8 cellular contexts compared by ENCODE assay signal in the genomic region with DNA sequence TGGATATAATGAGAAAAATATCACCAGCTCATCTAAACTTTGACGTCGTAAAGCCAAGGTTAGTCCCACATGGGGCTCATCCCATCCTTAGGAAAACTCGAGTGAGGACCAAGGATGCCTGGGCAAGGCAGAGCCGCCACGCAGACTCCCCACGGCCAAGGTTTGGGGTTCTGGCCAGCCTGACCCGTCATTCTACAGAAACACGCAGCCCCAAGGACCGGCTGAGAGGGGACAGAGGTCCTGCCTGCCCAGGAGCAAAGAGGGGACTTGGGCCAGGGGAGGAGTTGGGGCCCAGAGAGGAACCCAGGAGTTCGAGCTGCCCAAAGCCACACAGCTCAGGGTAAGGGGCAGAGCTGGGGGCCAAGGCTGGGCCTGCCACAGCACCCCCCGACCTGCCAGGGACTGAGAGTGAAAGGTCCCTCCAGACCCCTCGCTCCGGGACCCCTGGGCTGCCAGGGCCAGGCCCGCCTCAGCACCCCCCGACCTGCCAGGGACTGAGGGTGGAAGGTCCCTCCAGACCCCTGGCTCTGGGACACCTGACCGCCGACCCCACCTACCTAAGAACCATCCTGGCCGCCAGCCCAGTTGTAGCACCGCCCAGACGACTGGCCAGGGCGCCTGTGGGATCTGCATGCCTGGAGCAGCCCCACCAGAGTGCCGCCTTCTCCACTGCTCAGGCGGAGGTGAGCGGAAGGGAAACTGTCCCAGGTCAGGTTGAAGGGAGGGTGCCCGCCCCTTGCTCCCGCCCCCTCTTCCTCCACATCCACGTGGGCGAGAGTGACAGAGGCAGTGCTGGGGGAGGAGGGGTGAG. TPM values are rescaled to one million over a fixed set of nuclear protein-coding genes. Genes with fewer than 3 reads are reported as not detected.
DNase-seq lines count a peak whose midpoint lies in the region; ATAC-seq and TF ChIP-seq lines count a peak whose summit lies in the region.

A gene (minus strand): TSS at position 689 of the 811 bp plus-strand sequence. CDS start 56 bp downstream, at position 633.

- peak within 1 kb of the TSS; percentile 49 for H3K4me3 ChIP-seq in GM12865 (ENCODE audit: low read depth, low read length)

- intact Hi-C loops in Right ventricle myocardium superior (cut with DNase I) = no loop called here

- DNase-seq in GM12865 (ENCODE audit: low read depth) = peak; percentile 80
- DNase-seq in activated CD8-positive, alpha-beta memory T cell treated with anti-CD3 and anti-CD28 coated beads, Interleukin-2, amount 50 U/mL, for 4 hours = peak; percentile 77
- peak; percentile 58 for DNase-seq in Right ventricle myocardium superior
- peak in 3 of 4 experiments; percentile 43 to 78 (median 58) for DNase-seq in stimulated activated CD4-positive, alpha-beta T cell treated with anti-CD3 and anti-CD28 coated beads, Interleukin-1b, Interleukin-23, amount 100 ng/mL, for 24 hours (ENCODE audit: low read depth in 4 of 4, low spot score in 1 of 4)
- no peak for DNase-seq in NCI-H2107 (lab: John Stamatoyannopoulos, UW)
- DNase-seq in superior temporal gyrus (ENCODE audit: extremely low spot score) = no peak

- no peak for TF ChIP-seq CTCF in GM12865 (IDR thresholded peaks at IDR 0.05; ENCODE audit: insufficient read depth, low read depth, low read length, missing control alignments)

- ATAC-seq in HG03103 (IDR thresholded peaks at IDR 0.05; ENCODE audit: low read depth, unreplicated experiment) = peak; percentile 44
- ATAC-seq in Right ventricle myocardium superior (ENCODE audit: poor library complexity) = peak; percentile 8
- ATAC-seq in GM18519 (IDR thresholded peaks at IDR 0.05; ENCODE audit: low FRiP score, unreplicated experiment) = no peak

RNA-seq across cellular contexts. Expression of the gene that starts here (rescaled TPM):
- total RNA-seq in Right ventricle myocardium superior = 2.0 TPM

Comparison
In these comparisons a context has a peak if more than half of its experiments do, and no peak if none do; other contexts are left out.
1. DNase-seq: peak in GM12865 (single experiment), activated CD8-positive, alpha-beta memory T cell treated with anti-CD3 and anti-CD28 coated beads, Interleukin-2, amount 50 U/mL, for 4 hours (single experiment), Right ventricle myocardium superior (single experiment) and stimulated activated CD4-positive, alpha-beta T cell treated with anti-CD3 and anti-CD28 coated beads, Interleukin-1b, Interleukin-23, amount 100 ng/mL, for 24 hours (3 of 4); none in NCI-H2107 (single experiment) and superior temporal gyrus (single experiment).